In genomic region chr20:10115021-10115420, GRCh38 we compare ENCODE assay signal across 13 cellular contexts.
A peak's percentile ranks its signal among the peaks of the same experiment; 100 is the strongest.
DNase-seq lines count a peak whose midpoint lies in the region; ATAC-seq lines count a peak whose summit lies in the region.
"Had no signal": no experiment of that assay in that cellular context is flagged by ENCODE, and none has a peak within 500 bp of the region (broad histone marks: within the 10 kb centered on the region; RNA-seq: fewer than 3 reads in every experiment).

No MANE protein-coding gene starts in this region.

- no peaks in the 10 kb centered on the region for H3K9me3 Mint-ChIP-seq in activated CD4-positive, alpha-beta T cell treated with anti-CD3 and anti-CD28 coated beads for 36 hours (ENCODE audit: low read depth)
- H3K9me3 Mint-ChIP-seq in stimulated activated naive CD8-positive, alpha-beta T cell treated with anti-CD3 and anti-CD28 coated beads, Interleukin-15, amount 100 ng/mL, for 72 hours, result no peaks in the 10 kb centered on the region
- H3K9me3 Mint-ChIP-seq: activated T-cell treated with anti-CD3 and anti-CD28 coated beads, Interleukin-2, amount 50 U/mL, for 24 hours; type B pancreatic cell had no signal

- H3K27me3 Mint-ChIP-seq in activated CD4-positive, alpha-beta T cell treated with anti-CD3 and anti-CD28 coated beads for 36 hours, result no peaks in the 10 kb centered on the region
- no peaks in the 10 kb centered on the region for H3K27me3 Mint-ChIP-seq in stimulated activated naive CD8-positive, alpha-beta T cell treated with anti-CD3 and anti-CD28 coated beads, Interleukin-15, amount 100 ng/mL, for 72 hours

- intact Hi-C loops in activated CD4-positive, alpha-beta T cell treated with anti-CD3 and anti-CD28 coated beads for 36 hours (cut with DNase I, micrococcal nuclease), result no loop called here

- H3K4me1 Mint-ChIP-seq in activated CD4-positive, alpha-beta T cell treated with anti-CD3 and anti-CD28 coated beads for 36 hours, result peaks cover 12% of the 10 kb centered on the region
- no peaks in the 10 kb centered on the region for H3K4me1 Mint-ChIP-seq in stimulated activated naive CD8-positive, alpha-beta T cell treated with anti-CD3 and anti-CD28 coated beads, Interleukin-15, amount 100 ng/mL, for 72 hours

- no peaks in the 10 kb centered on the region for H3K36me3 Mint-ChIP-seq in activated CD4-positive, alpha-beta T cell treated with anti-CD3 and anti-CD28 coated beads for 36 hours (ENCODE audit: low read depth)
- H3K36me3 Mint-ChIP-seq: type B pancreatic cell had no signal

- peak; percentile 68 for ATAC-seq in activated CD4-positive, alpha-beta T cell treated with anti-CD3 and anti-CD28 coated beads for 36 hours
- ATAC-seq in stimulated activated naive CD8-positive, alpha-beta T cell treated with anti-CD3 and anti-CD28 coated beads, Interleukin-15, amount 100 ng/mL, for 72 hours, result peak; percentile 72
- ATAC-seq in GM18909 (IDR thresholded peaks at IDR 0.05; ENCODE audit: poor library complexity, unreplicated experiment) (no peak), HG02973 (IDR thresholded peaks at IDR 0.05; ENCODE audit: unreplicated experiment) (no peak)

- no peak for DNase-seq in activated CD4-positive, alpha-beta T cell treated with anti-CD3 and anti-CD28 coated beads for 36 hours
- DNase-seq in activated CD4-positive, alpha-beta T cell treated with anti-CD3 and anti-CD28 coated beads for 4 hours, result no peak
- peak; percentile 99 for DNase-seq in RPMI7951 (ENCODE audit: low read depth)
- DNase-seq in fibroblast of peridontal ligament (ENCODE audit: extremely low read depth), result peak; percentile 97
- DNase-seq in stimulated activated naive CD8-positive, alpha-beta T cell treated with anti-CD3 and anti-CD28 coated beads, Interleukin-15, amount 100 ng/mL, for 72 hours, result no peak
- DNase-seq in activated CD4-positive, alpha-beta T cell treated with anti-CD3 and anti-CD28 coated beads, Interleukin-2, amount 50 U/mL, for 1 hour, result no peak
- DNase-seq: activated CD4-positive, CD25-positive, alpha-beta regulatory T cell; activated T-cell treated with anti-CD3 and anti-CD28 coated beads, Interleukin-2, amount 50 U/mL, for 24 hours; NCI-H2029; occipital lobe had no signal

- no peak overlapping the region for H3K27ac Mint-ChIP-seq in activated CD4-positive, alpha-beta T cell treated with anti-CD3 and anti-CD28 coated beads for 36 hours
- no peak overlapping the region for H3K27ac Mint-ChIP-seq in stimulated activated naive CD8-positive, alpha-beta T cell treated with anti-CD3 and anti-CD28 coated beads, Interleukin-15, amount 100 ng/mL, for 72 hours
- H3K27ac Mint-ChIP-seq: activated T-cell treated with anti-CD3 and anti-CD28 coated beads, Interleukin-2, amount 50 U/mL, for 24 hours; type B pancreatic cell had no signal

- POLR2A ChIA-PET in activated CD4-positive, alpha-beta T cell treated with anti-CD3 and anti-CD28 coated beads for 36 hours (lab: Charles Lee), result interaction anchor here (0.8 kb wide), 1 partner anchor 13 kb away, joined by 3 read pairs; no protein-coding TSS in a partner anchor

- H3K4me3 Mint-ChIP-seq in activated CD4-positive, alpha-beta T cell treated with anti-CD3 and anti-CD28 coated beads for 36 hours, result no peak overlapping the region
- H3K4me3 Mint-ChIP-seq in stimulated activated naive CD8-positive, alpha-beta T cell treated with anti-CD3 and anti-CD28 coated beads, Interleukin-15, amount 100 ng/mL, for 72 hours, result no peak overlapping the region
- H3K4me3 Mint-ChIP-seq: activated T-cell treated with anti-CD3 and anti-CD28 coated beads, Interleukin-2, amount 50 U/mL, for 24 hours; type B pancreatic cell had no signal

- CTCF ChIA-PET in activated CD4-positive, alpha-beta T cell treated with anti-CD3 and anti-CD28 coated beads for 36 hours (lab: Charles Lee), result interaction anchor here (1.1 to 1.5 kb wide), 2 partner anchors 15 to 24 kb away, joined by 4 read pairs; no protein-coding TSS in a partner anchor

Comparison
In these comparisons a context has a peak if more than half of its experiments do, and no peak if none do; other contexts are left out.
1. ATAC-seq: peak in activated CD4-positive, alpha-beta T cell treated with anti-CD3 and anti-CD28 coated beads for 36 hours (single experiment) and stimulated activated naive CD8-positive, alpha-beta T cell treated with anti-CD3 and anti-CD28 coated beads, Interleukin-15, amount 100 ng/mL, for 72 hours (single experiment); none in GM18909 (single experiment) and HG02973 (single experiment).
2. DNase-seq: peak in RPMI7951 (single experiment) and fibroblast of peridontal ligament (single experiment); none in activated CD4-positive, alpha-beta T cell treated with anti-CD3 and anti-CD28 coated beads for 36 hours (single experiment), activated CD4-positive, alpha-beta T cell treated with anti-CD3 and anti-CD28 coated beads for 4 hours (0 of 2), stimulated activated naive CD8-positive, alpha-beta T cell treated with anti-CD3 and anti-CD28 coated beads, Interleukin-15, amount 100 ng/mL, for 72 hours (0 of 2) and activated CD4-positive, alpha-beta T cell treated with anti-CD3 and anti-CD28 coated beads, Interleukin-2, amount 50 U/mL, for 1 hour (single experiment).